ENCODE assay signal across 1 cellular context in genomic region chr13:114009590-114010400, GRCh38.
A peak's percentile ranks its signal among the peaks of the same experiment; 100 is the strongest.
TF ChIP-seq lines count a peak whose summit lies in the region.

No MANE protein-coding gene starts in this region.

TF ChIP-seq in GM12878, 131 proteins besides CTCF, POLR2A, EP300 and RAD21:
- no peak for TF ChIP-seq E2F4 (IDR thresholded peaks at IDR 0.05; ENCODE audit: low read depth, low read length)
- TF ChIP-seq CEBPB (IDR thresholded peaks at IDR 0.05; ENCODE audit: borderline replicate concordance in 1 of 2, low read depth in 2 of 2, low read length in 2 of 2), result no peak
- no peak for TF ChIP-seq ATF7 (IDR thresholded peaks at IDR 0.05; ENCODE audit: low read depth)
- TF ChIP-seq BCL3 (IDR thresholded peaks at IDR 0.05; ENCODE audit: borderline replicate concordance, insufficient read depth, low read depth, low read length, poor library complexity, severe bottlenecking), result peak; percentile 84
- TF ChIP-seq MTA3 (IDR thresholded peaks at IDR 0.05; ENCODE audit: borderline replicate concordance, low read length), result no peak
